ENCODE assay signal across 8 cellular contexts in genomic region chr15:40463279-40463678, GRCh38.
"Had no signal": no experiment of that assay in that cellular context is flagged by ENCODE, and none has a peak within 500 bp of the region (broad histone marks: within the 10 kb centered on the region; RNA-seq: fewer than 3 reads in every experiment).

No MANE protein-coding gene starts in this region.

- H3K9me3 Mint-ChIP-seq: GM23338, H9, IgD-negative memory B cell had no signal

- H3K4me1 Mint-ChIP-seq: GM23338, H9 had no signal

- H3K4me2 ChIP-seq: GM23338 had no signal

- H3K4me3 ChIP-seq: GM23338 had no signal

- H3K4me3 Mint-ChIP-seq: GM23338, H9, IgD-negative memory B cell had no signal

- ATAC-seq: GM23338 had no signal

- H2AFZ ChIP-seq: GM23338 had no signal

- DNase-seq: H9, HCEC 1CT, KG1 had no signal

- FAIRE-seq: H1, H54, HTR-8/SVneo had no signal

- H3K27ac Mint-ChIP-seq: GM23338 had no signal
